In the genomic region with DNA sequence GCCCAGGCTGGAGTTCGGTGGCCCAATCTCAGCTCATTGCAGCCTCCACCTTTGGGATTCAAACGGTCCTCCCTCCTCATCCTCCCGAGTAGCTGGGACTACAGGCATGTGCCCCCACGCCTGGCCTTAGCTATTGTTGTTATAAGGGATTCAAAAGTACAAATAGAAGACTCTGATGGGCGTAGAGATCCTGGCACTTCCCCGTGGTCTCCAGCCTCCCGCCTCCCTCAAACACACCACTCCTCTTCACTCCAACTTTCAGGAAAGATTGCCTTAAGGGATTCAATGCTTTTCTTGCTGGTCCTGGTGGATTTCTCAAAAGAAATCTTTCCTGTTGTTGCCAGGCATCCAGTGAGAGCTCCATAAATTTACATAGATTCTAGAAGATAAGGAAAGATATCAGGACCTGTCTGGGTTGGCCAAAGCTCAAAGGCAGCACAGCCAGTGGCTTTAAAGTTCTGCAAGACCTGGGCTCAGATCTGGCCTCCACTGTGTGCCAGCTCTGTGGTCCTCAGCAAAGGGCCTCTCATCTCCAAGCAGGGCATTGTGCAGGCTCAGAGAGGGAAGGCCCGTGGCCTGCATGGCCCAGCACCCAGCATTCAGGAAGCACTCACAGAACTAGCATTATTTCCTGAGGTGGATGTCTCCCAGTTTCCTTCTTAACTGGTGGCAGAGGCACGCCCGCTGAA, we compare ENCODE assay signal across 9 cellular contexts. TPM values are rescaled to one million over a fixed set of nuclear protein-coding genes. Genes with fewer than 3 reads are reported as not detected.
DNase-seq lines count a peak whose midpoint lies in the region; ATAC-seq and TF ChIP-seq lines count a peak whose summit lies in the region.
"Had no signal": no experiment of that assay in that cellular context is flagged by ENCODE, and none has a peak within 500 bp of the region (broad histone marks: within the 10 kb centered on the region; RNA-seq: fewer than 3 reads in every experiment).

No MANE protein-coding gene starts in this region.

- no peak for ATAC-seq in stimulated activated effector memory CD8-positive, alpha-beta T cell treated with anti-CD3 and anti-CD28 coated beads, Interleukin-12 subunit alpha, Interleukin-12 subunit beta, amount 100 ng/mL, for 72 hours
- ATAC-seq in GM21360 (IDR thresholded peaks at IDR 0.05; ENCODE audit: unreplicated experiment) = no peak
- ATAC-seq in HG02973 (IDR thresholded peaks at IDR 0.05; ENCODE audit: unreplicated experiment) = no peak

- 0 out of 2 replicates have a peak, but pooled peaks cover 6% of the 10 kb centered on the region for H3K27me3 ChIP-seq in HUES48 (ENCODE audit: control insufficient read depth, insufficient read depth, low read length)
- H3K27me3 ChIP-seq in transverse colon = peaks cover 51% of the 10 kb centered on the region

- H3K9me3 ChIP-seq in HUES48 (ENCODE audit: control insufficient read depth, insufficient read depth, low read length) = no peaks in the 10 kb centered on the region
- H3K9me3 ChIP-seq in iPS-18c (ENCODE audit: control insufficient read depth, insufficient read depth, low read length) = no peaks in the 10 kb centered on the region
- H3K9me3 ChIP-seq in transverse colon = no peaks in the 10 kb centered on the region

- peak overlapping the region; percentile 94 for H3K4me3 ChIP-seq in HUES48 (ENCODE audit: low read depth, low read length)
- peak overlapping the region; percentile 92 for H3K4me3 ChIP-seq in iPS-18c (ENCODE audit: insufficient read depth, low read depth, low read length)
- H3K4me3 ChIP-seq in transverse colon = peak overlapping the region in 2 of 4 donors; percentile 43 to 62

- intact Hi-C loops in activated T-helper 1 cell treated with anti-CD3 and anti-CD28 coated beads, Interleukin-12 subunit alpha, Interleukin-12 subunit beta, Interleukin-2, Interleukin-4 antibody, amounts not matched to agents 30 ng/mL and 10 ng/mL and 1 ng/mL, durations not matched to agents 14 hours and 24 hours and 36 hours (cut with micrococcal nuclease) = no loop called here
- intact Hi-C loops in transverse colon (cut with DNase I; ENCODE audit: low total_unique reads) = no loop called here

- H3K4me1 Mint-ChIP-seq in activated T-helper 1 cell treated with anti-CD3 and anti-CD28 coated beads, Interleukin-12 subunit alpha, Interleukin-12 subunit beta, Interleukin-2, Interleukin-4 antibody, amounts not matched to agents 30 ng/mL and 10 ng/mL and 1 ng/mL, durations not matched to agents 14 hours and 24 hours and 36 hours (ENCODE audit: low read depth) = peaks cover 6% of the 10 kb centered on the region
- peaks cover 12% of the 10 kb centered on the region for H3K4me1 Mint-ChIP-seq in stimulated activated effector memory CD8-positive, alpha-beta T cell treated with anti-CD3 and anti-CD28 coated beads, Interleukin-12 subunit alpha, Interleukin-12 subunit beta, amount 100 ng/mL, for 72 hours

- H3K9me3 Mint-ChIP-seq in activated T-helper 1 cell treated with anti-CD3 and anti-CD28 coated beads, Interleukin-12 subunit alpha, Interleukin-12 subunit beta, Interleukin-2, Interleukin-4 antibody, amounts not matched to agents 30 ng/mL and 10 ng/mL and 1 ng/mL, durations not matched to agents 14 hours and 24 hours and 36 hours = no peaks in the 10 kb centered on the region
- H3K9me3 Mint-ChIP-seq in stimulated activated effector memory CD8-positive, alpha-beta T cell treated with anti-CD3 and anti-CD28 coated beads, Interleukin-12 subunit alpha, Interleukin-12 subunit beta, amount 100 ng/mL, for 72 hours = no peaks in the 10 kb centered on the region
- H3K9me3 Mint-ChIP-seq: dendritic cell treated with granulocyte-macrophage colony-stimulating factor and Interleukin-4, amounts not matched to agents 40 ng/mL and 50 ng/mL, for 4 days had no signal

- in situ Hi-C loops in transverse colon (cut with MboI; ENCODE audit: low pct_ligation_motif_present in 1 of 4, low pct_unique_long_range_greater_than_20kb in 1 of 4, low sequenced_read_pairs in 3 of 4) = no loop called here

- H3K27ac Mint-ChIP-seq in activated T-helper 1 cell treated with anti-CD3 and anti-CD28 coated beads, Interleukin-12 subunit alpha, Interleukin-12 subunit beta, Interleukin-2, Interleukin-4 antibody, amounts not matched to agents 30 ng/mL and 10 ng/mL and 1 ng/mL, durations not matched to agents 14 hours and 24 hours and 36 hours = peak overlapping the region; percentile 13
- no peak overlapping the region for H3K27ac Mint-ChIP-seq in stimulated activated effector memory CD8-positive, alpha-beta T cell treated with anti-CD3 and anti-CD28 coated beads, Interleukin-12 subunit alpha, Interleukin-12 subunit beta, amount 100 ng/mL, for 72 hours
- H3K27ac Mint-ChIP-seq: dendritic cell treated with granulocyte-macrophage colony-stimulating factor and Interleukin-4, amounts not matched to agents 40 ng/mL and 50 ng/mL, for 4 days had no signal

- no peak for TF ChIP-seq EP300 in transverse colon (IDR thresholded peaks at IDR 0.05; ENCODE audit: low read depth)

- no peaks in the 10 kb centered on the region for H3K36me3 Mint-ChIP-seq in activated T-helper 1 cell treated with anti-CD3 and anti-CD28 coated beads, Interleukin-12 subunit alpha, Interleukin-12 subunit beta, Interleukin-2, Interleukin-4 antibody, amounts not matched to agents 30 ng/mL and 10 ng/mL and 1 ng/mL, durations not matched to agents 14 hours and 24 hours and 36 hours (ENCODE audit: low read depth)
- no peaks in the 10 kb centered on the region for H3K36me3 Mint-ChIP-seq in stimulated activated effector memory CD8-positive, alpha-beta T cell treated with anti-CD3 and anti-CD28 coated beads, Interleukin-12 subunit alpha, Interleukin-12 subunit beta, amount 100 ng/mL, for 72 hours

- 47 to 52% methylated on average over 2 to 9 of the region's 10 CpGs for WGBS in transverse colon (ENCODE audit: low coverage in 1 of 2), 2 donors

- peak overlapping the region; percentile 64 for H3K4me3 Mint-ChIP-seq in activated T-helper 1 cell treated with anti-CD3 and anti-CD28 coated beads, Interleukin-12 subunit alpha, Interleukin-12 subunit beta, Interleukin-2, Interleukin-4 antibody, amounts not matched to agents 30 ng/mL and 10 ng/mL and 1 ng/mL, durations not matched to agents 14 hours and 24 hours and 36 hours
- H3K4me3 Mint-ChIP-seq in stimulated activated effector memory CD8-positive, alpha-beta T cell treated with anti-CD3 and anti-CD28 coated beads, Interleukin-12 subunit alpha, Interleukin-12 subunit beta, amount 100 ng/mL, for 72 hours = peak overlapping the region; percentile 56
- H3K4me3 Mint-ChIP-seq: dendritic cell treated with granulocyte-macrophage colony-stimulating factor and Interleukin-4, amounts not matched to agents 40 ng/mL and 50 ng/mL, for 4 days had no signal

- peaks cover 42% of the 10 kb centered on the region for H3K27me3 Mint-ChIP-seq in activated T-helper 1 cell treated with anti-CD3 and anti-CD28 coated beads, Interleukin-12 subunit alpha, Interleukin-12 subunit beta, Interleukin-2, Interleukin-4 antibody, amounts not matched to agents 30 ng/mL and 10 ng/mL and 1 ng/mL, durations not matched to agents 14 hours and 24 hours and 36 hours (ENCODE audit: insufficient read depth)

- H3K9ac ChIP-seq in HUES48 (ENCODE audit: low read depth, low read length) = peak overlapping the region; percentile 93; the same call in 1 of the 2 replicates

- H3K36me3 ChIP-seq in HUES48 (ENCODE audit: control insufficient read depth, insufficient read depth, low read length) (peaks cover 19% of the 10 kb centered on the region), transverse colon (no peaks in the 10 kb centered on the region)

- peaks cover 30% of the 10 kb centered on the region for H3K4me1 ChIP-seq in HUES48 (ENCODE audit: control insufficient read depth, insufficient read depth, low read length)
- peaks cover 0 to 16% (median 10%) of the 10 kb centered on the region in 4 donors for H3K4me1 ChIP-seq in transverse colon

- no peak for TF ChIP-seq CTCF in transverse colon (IDR thresholded peaks at IDR 0.05)

- TF ChIP-seq POLR2A in transverse colon (IDR thresholded peaks at IDR 0.05) = no peak

- no peak for DNase-seq in activated T-helper 1 cell treated with anti-CD3 and anti-CD28 coated beads, Interleukin-12 subunit alpha, Interleukin-12 subunit beta, Interleukin-2, Interleukin-4 antibody, amounts not matched to agents 30 ng/mL and 10 ng/mL and 1 ng/mL, durations not matched to agents 14 hours and 24 hours and 36 hours (ENCODE audit: low spot score)
- no peak for DNase-seq in stimulated activated effector memory CD8-positive, alpha-beta T cell treated with anti-CD3 and anti-CD28 coated beads, Interleukin-12 subunit alpha, Interleukin-12 subunit beta, amount 100 ng/mL, for 72 hours (ENCODE audit: low spot score in 2 of 2)
- no peak for DNase-seq in transverse colon
- DNase-seq: activated CD4-positive, alpha-beta T cell treated with anti-CD3 and anti-CD28 coated beads for 1 hour had no signal

- H3K27ac ChIP-seq in HUES48 (ENCODE audit: low read depth, low read length) (peak overlapping the region; percentile 84), transverse colon (no peak overlapping the region)

RNA-seq across cellular contexts. Expression of gene AIF1L, which starts 1.1 kb away (rescaled TPM):
- total RNA-seq in activated T-helper 1 cell treated with anti-CD3 and anti-CD28 coated beads, Interleukin-12 subunit alpha, Interleukin-12 subunit beta, Interleukin-2, Interleukin-4 antibody, amounts not matched to agents 30 ng/mL and 10 ng/mL and 1 ng/mL, durations not matched to agents 14 hours and 24 hours and 36 hours = 0.34 and 0.51 TPM in 2 replicates
- total RNA-seq in transverse colon = 1 to 10 TPM in 3 of 4 donors, under 1 TPM in 1; 0.75 to 4.4 (median 1.7) TPM

RNA-seq across cellular contexts. Expression of gene NUP214, which starts 28.0 kb away (rescaled TPM):
- 77.7 and 80.7 TPM in 2 replicates for total RNA-seq in activated T-helper 1 cell treated with anti-CD3 and anti-CD28 coated beads, Interleukin-12 subunit alpha, Interleukin-12 subunit beta, Interleukin-2, Interleukin-4 antibody, amounts not matched to agents 30 ng/mL and 10 ng/mL and 1 ng/mL, durations not matched to agents 14 hours and 24 hours and 36 hours
- 100 to 1,000 TPM in 2 of 4 donors, 10 to 100 TPM in 2; 48.3 to 152 (median 85.9) TPM for total RNA-seq in transverse colon
